Comparison of ENCODE assay signal across 26 cellular contexts in genomic region chr13:24691381-24691780, GRCh38. TPM values are rescaled to one million over a fixed set of nuclear protein-coding genes. Genes with fewer than 3 reads are reported as not detected.
A peak's percentile ranks its signal among the peaks of the same experiment; 100 is the strongest.
DNase-seq lines count a peak whose midpoint lies in the region; ATAC-seq and TF ChIP-seq lines count a peak whose summit lies in the region.
"Had no signal": no experiment of that assay in that cellular context is flagged by ENCODE, and none has a peak within 500 bp of the region (broad histone marks: within the 10 kb centered on the region; RNA-seq: fewer than 3 reads in every experiment).

No MANE protein-coding gene starts in this region.

- no peak overlapping the region for H2BK5ac ChIP-seq in trophoblast cell (ENCODE audit: low read depth, low read length, poor library complexity)

- no CpG with 5 or more reads among the region's 5 CpGs for WGBS in trophoblast cell (ENCODE audit: extremely low coverage, insufficient coverage, insufficient read length)

- H3K4me1 ChIP-seq in trophoblast cell (ENCODE audit: control insufficient read depth in 1 of 2, insufficient read depth in 2 of 2, low read length in 2 of 2) (peaks cover 6 to 8% of the 10 kb centered on the region in 2 experiments), foreskin keratinocyte (peaks cover 8% of the 10 kb centered on the region)
- H3K4me1 ChIP-seq: BE2C, BLaER1 had no signal

- H3K36me3 Mint-ChIP-seq in T-helper 17 cell (ENCODE audit: low read depth): peaks cover 7% of the 10 kb centered on the region
- H3K36me3 Mint-ChIP-seq in glutamatergic neuron (ENCODE audit: unreplicated experiment): no peaks in the 10 kb centered on the region
- H3K36me3 Mint-ChIP-seq: CD14-positive monocyte; CD4-positive, alpha-beta memory T cell; CD4-positive, CD25-positive, alpha-beta regulatory T cell had no signal

- H4K12ac ChIP-seq in trophoblast cell (ENCODE audit: low read depth, low read length): no peak overlapping the region

- no peak overlapping the region for H3K9ac ChIP-seq in trophoblast cell (ENCODE audit: low read length)
- H3K9ac ChIP-seq: BLaER1 had no signal

- H3K4me2 ChIP-seq in trophoblast cell (ENCODE audit: low read length): no peak overlapping the region
- H3K4me2 ChIP-seq: BLaER1 had no signal

- peak overlapping the region; percentile 16 for H3K27ac Mint-ChIP-seq in T-helper 17 cell
- peak overlapping the region; percentile 20 for H3K27ac Mint-ChIP-seq in glutamatergic neuron (ENCODE audit: unreplicated experiment)
- H3K27ac Mint-ChIP-seq: CD14-positive monocyte; CD4-positive, alpha-beta memory T cell; CD8-positive, alpha-beta memory T cell had no signal

- no peaks in the 10 kb centered on the region for H3K36me3 ChIP-seq in trophoblast cell (ENCODE audit: control insufficient read depth in 1 of 2, insufficient read depth in 2 of 2, low read length in 2 of 2)
- H3K36me3 ChIP-seq: BE2C, BLaER1 had no signal

- H2AK5ac ChIP-seq in trophoblast cell (ENCODE audit: low read length): no peak overlapping the region

- H2BK120ac ChIP-seq in trophoblast cell (ENCODE audit: insufficient read depth, low read length, poor library complexity): no peak overlapping the region

- H3K4me1 Mint-ChIP-seq in T-helper 17 cell (peaks cover 9% of the 10 kb centered on the region), glutamatergic neuron (ENCODE audit: low read depth, unreplicated experiment) (peaks cover 4% of the 10 kb centered on the region)

- DNase-seq in T-helper 17 cell (no peak), glutamatergic neuron (no peak), trophoblast cell (peak; percentile 40 to 91), foreskin keratinocyte (no peak)
- no peak for DNase-seq in activated CD4-positive, alpha-beta T cell treated with anti-CD3 and anti-CD28 coated beads, Interleukin-2, amount 50 U/mL, for 48 hours
- no peak for DNase-seq in activated CD8-positive, alpha-beta memory T cell treated with anti-CD3 and anti-CD28 coated beads, Interleukin-2, amount 50 U/mL, for 4 hours
- DNase-seq: 8988T; ACHN; BE2C; C1 segment of cervical spinal cord; CD4-positive, alpha-beta memory T cell; CD4-positive, CD25-positive, alpha-beta regulatory T cell; CD8-positive, alpha-beta memory T cell; COR-L47; DMS 273 treated with DMSO at 0.1 percent for 48 hours; DMS153; DMS53; DMS79; DND-41; EL; GDM1 had no signal

- H2AFZ ChIP-seq in trophoblast cell (ENCODE audit: insufficient read depth, low read length, poor library complexity): no peak overlapping the region

- H3K27me3 ChIP-seq in trophoblast cell (ENCODE audit: insufficient read depth, low read length): no peaks in the 10 kb centered on the region
- no peaks in the 10 kb centered on the region for H3K27me3 ChIP-seq in foreskin keratinocyte

- no peak for ATAC-seq in T-helper 17 cell
- ATAC-seq in foreskin keratinocyte: no peak
- ATAC-seq: GM12878 had no signal

- H3K9me3 Mint-ChIP-seq in glutamatergic neuron (ENCODE audit: unreplicated experiment): no peaks in the 10 kb centered on the region
- H3K9me3 Mint-ChIP-seq: CD14-positive monocyte had no signal

- H3K9me3 ChIP-seq in T-helper 17 cell (ENCODE audit: control insufficient read depth, low read length, poor library complexity, severe bottlenecking): no peaks in the 10 kb centered on the region
- no peaks in the 10 kb centered on the region for H3K9me3 ChIP-seq in trophoblast cell (ENCODE audit: insufficient read depth, low read depth, low read length)
- H3K9me3 ChIP-seq: BE2C, BLaER1 had no signal

- no peak overlapping the region for H3K4ac ChIP-seq in trophoblast cell (ENCODE audit: low read depth, low read length)

- H2BK12ac ChIP-seq in trophoblast cell (ENCODE audit: low read length): no peak overlapping the region

- H3K27ac ChIP-seq in trophoblast cell (ENCODE audit: low read depth, low read length) (no peak overlapping the region), foreskin keratinocyte (no peak overlapping the region)
- H3K27ac ChIP-seq: BLaER1 had no signal

- no peak overlapping the region for H3K14ac ChIP-seq in trophoblast cell (ENCODE audit: low read length)

- H3K79me2 ChIP-seq in trophoblast cell (ENCODE audit: control insufficient read depth, insufficient read depth, low read length, poor library complexity): no peaks in the 10 kb centered on the region

- H3K79me1 ChIP-seq in trophoblast cell (ENCODE audit: low read length): no peaks in the 10 kb centered on the region

- no peak overlapping the region for H3K4me3 ChIP-seq in trophoblast cell (ENCODE audit: low read depth, low read length)
- H3K4me3 ChIP-seq: BLaER1, GM12878 had no signal

- no peak overlapping the region for H3K18ac ChIP-seq in trophoblast cell (ENCODE audit: low read length)

- peaks cover 54% of the 10 kb centered on the region for H3K27me3 Mint-ChIP-seq in T-helper 17 cell
- H3K27me3 Mint-ChIP-seq in glutamatergic neuron (ENCODE audit: unreplicated experiment): no peaks in the 10 kb centered on the region

- no peak overlapping the region for H3K23ac ChIP-seq in trophoblast cell (ENCODE audit: low read length)

- no peak overlapping the region for H4K8ac ChIP-seq in trophoblast cell (ENCODE audit: low read depth, low read length)

- no peak overlapping the region for H3K4me3 Mint-ChIP-seq in T-helper 17 cell
- no peak overlapping the region for H3K4me3 Mint-ChIP-seq in glutamatergic neuron (ENCODE audit: unreplicated experiment)
- H3K4me3 Mint-ChIP-seq: CD14-positive monocyte; CD4-positive, alpha-beta memory T cell; CD4-positive, CD25-positive, alpha-beta regulatory T cell; CD8-positive, alpha-beta memory T cell had no signal

- TF ChIP-seq CTCF in glutamatergic neuron (IDR thresholded peaks at IDR 0.05; ENCODE audit: partially characterized antibody, unreplicated experiment): no peak
- TF ChIP-seq CTCF in foreskin keratinocyte (conservative IDR thresholded peaks at IDR 0.05): no peak

- H4K91ac ChIP-seq in trophoblast cell (ENCODE audit: low read depth, low read length): no peak overlapping the region

RNA-seq across cellular contexts. Expression of gene ATP12A, which starts 11.2 kb away (rescaled TPM):
- not detected for total RNA-seq in T-helper 17 cell
- not detected for total RNA-seq in glutamatergic neuron (ENCODE audit: unreplicated experiment)
- 3.2 and 4.4 TPM in 2 replicates for polyA plus RNA-seq in trophoblast cell (2013)
- total RNA-seq in foreskin keratinocyte: 1.2 and 4.2 TPM in 2 replicates
- polyA plus RNA-seq in foreskin keratinocyte: 0.68 and 1.9 TPM in 2 replicates
- total RNA-seq: CD4-positive, alpha-beta memory T cell; G401 had no signal
- polyA plus RNA-seq: AG04450; CD14-positive monocyte; CD4-positive, alpha-beta memory T cell; CD8-positive, alpha-beta memory T cell had no signal

Comparison
In these comparisons a context has a peak if more than half of its experiments do, and no peak if none do; other contexts are left out.
1. DNase-seq: peak in trophoblast cell (2 of 2); none in T-helper 17 cell (0 of 3), glutamatergic neuron (single experiment), activated CD4-positive, alpha-beta T cell treated with anti-CD3 and anti-CD28 coated beads, Interleukin-2, amount 50 U/mL, for 48 hours (0 of 2), activated CD8-positive, alpha-beta memory T cell treated with anti-CD3 and anti-CD28 coated beads, Interleukin-2, amount 50 U/mL, for 4 hours (single experiment) and foreskin keratinocyte (0 of 2).